Comparison of ENCODE assay signal across 20 cellular contexts in the genomic region with DNA sequence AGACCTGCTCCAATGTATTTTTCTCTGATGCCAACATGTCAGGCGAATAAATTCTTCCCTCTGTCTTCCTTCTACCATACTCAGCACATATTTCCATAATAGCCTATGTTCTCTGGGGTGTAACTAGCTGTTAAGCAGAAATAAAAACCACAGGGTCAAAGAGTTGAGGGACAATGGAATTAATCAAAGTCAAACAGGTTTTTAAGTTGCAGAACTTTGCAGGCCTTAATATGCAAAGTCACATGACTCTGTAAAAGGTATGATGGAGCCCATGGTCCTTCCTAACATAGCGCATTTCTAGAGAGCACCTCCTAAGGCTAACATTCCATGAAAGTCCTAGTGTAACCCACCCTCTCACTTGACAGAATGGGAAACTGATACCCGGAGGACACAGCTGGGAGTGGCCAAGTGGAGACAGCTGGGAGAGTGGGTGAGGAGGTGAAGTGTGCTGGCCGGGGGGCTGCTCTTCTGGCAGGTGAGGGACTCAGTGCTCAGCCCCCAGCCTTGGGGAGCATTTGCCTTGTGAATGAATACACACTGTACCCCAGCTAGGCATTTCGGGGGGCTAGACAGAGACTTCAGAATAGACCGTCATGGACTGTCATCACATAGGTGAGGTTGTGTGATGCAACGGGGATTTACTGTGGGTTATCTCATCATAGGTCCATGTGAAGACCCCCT.
"Had no signal": no experiment of that assay in that cellular context is flagged by ENCODE, and none has a peak within 500 bp of the region (broad histone marks: within the 10 kb centered on the region; RNA-seq: fewer than 3 reads in every experiment).

No MANE protein-coding gene starts in this region.

- H2AFZ ChIP-seq: parathyroid adenoma had no signal

- H3K27me3 ChIP-seq: colonic mucosa had no signal

- H3K4me1 ChIP-seq: colonic mucosa, left ventricle myocardium inferior, parathyroid adenoma, spleen had no signal

- H3K4me1 Mint-ChIP-seq: stimulated activated memory B cell treated with anti-CD40 and anti-IgM and Interleukin-4, amounts not matched to agents 10 μg/mL and 1 μg/mL and 100 μg/mL, for 72 hours had no signal

- H3K36me3 Mint-ChIP-seq: activated naive CD4-positive, alpha-beta T cell treated with anti-CD3 and anti-CD28 coated beads, Interleukin-2, amount 10 ng/mL, durations not matched to agents 7 days and 5 days had no signal

- H3K4me3 ChIP-seq: colonic mucosa, left ventricle myocardium inferior, spleen, thoracic aorta had no signal

- H3K9me3 ChIP-seq: colonic mucosa had no signal

- FAIRE-seq: frontal cortex, urothelium cell line had no signal

- H3K27ac Mint-ChIP-seq: activated naive CD4-positive, alpha-beta T cell treated with anti-CD3 and anti-CD28 coated beads, Interleukin-2, amount 10 ng/mL, durations not matched to agents 7 days and 5 days; activated naive CD8-positive, alpha-beta T cell treated with anti-CD3 and anti-CD28 coated beads, Interleukin-2, amount 50 U/mL, for 24 hours; brain; stimulated activated memory B cell treated with anti-CD40 and anti-IgM and Interleukin-4, amounts not matched to agents 10 μg/mL and 1 μg/mL and 100 μg/mL, for 72 hours had no signal

- H3K27ac ChIP-seq: colonic mucosa, left ventricle myocardium inferior, parathyroid adenoma, spleen, thoracic aorta, WERI-Rb-1 had no signal

- H3K4me3 Mint-ChIP-seq: activated CD4-positive, alpha-beta T cell treated with anti-CD3 and anti-CD28 coated beads for 36 hours; activated naive CD4-positive, alpha-beta T cell treated with anti-CD3 and anti-CD28 coated beads, Interleukin-2, amount 10 ng/mL, durations not matched to agents 7 days and 5 days; activated naive CD8-positive, alpha-beta T cell treated with anti-CD3 and anti-CD28 coated beads, Interleukin-2, amount 50 U/mL, for 24 hours; brain; naive B cell; stimulated activated memory B cell treated with anti-CD40 and anti-IgM and Interleukin-4, amounts not matched to agents 10 μg/mL and 1 μg/mL and 100 μg/mL, for 72 hours had no signal

- ATAC-seq: stimulated activated memory B cell treated with anti-CD40 and anti-IgM and Interleukin-4, amounts not matched to agents 10 μg/mL and 1 μg/mL and 100 μg/mL, for 72 hours had no signal

- H3K36me3 ChIP-seq: colonic mucosa, left ventricle myocardium inferior, spleen, thoracic aorta, WERI-Rb-1 had no signal

- DNase-seq: activated naive CD4-positive, alpha-beta T cell treated with anti-CD3 and anti-CD28 coated beads, Interleukin-2, amount 10 ng/mL, durations not matched to agents 7 days and 5 days; anterior cingulate cortex; central memory CD4-positive, alpha-beta T cell; colonic mucosa; effector CD4-positive, alpha-beta T cell; left ventricle myocardium inferior; mammary epithelial cell; naive B cell; spleen; stimulated activated CD4-positive, alpha-beta T cell treated with anti-CD3 and anti-CD28 coated beads, Interleukin-4, amount 100 ng/mL, for 4 hours; SW 1271; WERI-Rb-1 had no signal

- H3K79me2 ChIP-seq: parathyroid adenoma had no signal
